ENCODE assay signal across 10 cellular contexts in genomic region chr12:58364389-58365086, GRCh38.
DNase-seq lines count a peak whose midpoint lies in the region; ATAC-seq, FAIRE-seq and TF ChIP-seq lines count a peak whose summit lies in the region.
"Had no signal": no experiment of that assay in that cellular context is flagged by ENCODE, and none has a peak within 500 bp of the region (broad histone marks: within the 10 kb centered on the region; RNA-seq: fewer than 3 reads in every experiment).

No MANE protein-coding gene starts in this region.

- H4K20me1 ChIP-seq in OCI-LY3 (ENCODE audit: insufficient read depth, low read length) = no peaks in the 10 kb centered on the region

- H3K9ac ChIP-seq in OCI-LY3 (ENCODE audit: low read length) = no peak overlapping the region

- TF ChIP-seq CTCF in OCI-LY3 (IDR thresholded peaks at IDR 0.05; ENCODE audit: low read depth, low read length) (no peak), epithelial cell of proximal tubule (conservative IDR thresholded peaks at IDR 0.05; ENCODE audit: low read depth, low read length) (no peak), omental fat pad (IDR thresholded peaks at IDR 0.05) (no peak), D721Med (IDR thresholded peaks at IDR 0.05; ENCODE audit: insufficient read depth, missing control alignments) (no peak)

- no peak overlapping the region for H3K27ac ChIP-seq in OCI-LY3 (ENCODE audit: low read length)

- H3K4me1 ChIP-seq in OCI-LY3 (ENCODE audit: low read length) = peaks cover 11% of the 10 kb centered on the region

- H3K79me2 ChIP-seq in OCI-LY3 (ENCODE audit: low read length) = no peaks in the 10 kb centered on the region

- H3K9me3 ChIP-seq in OCI-LY3 (ENCODE audit: insufficient read depth, low read length) = no peaks in the 10 kb centered on the region

- H3K4me3 ChIP-seq in OCI-LY3 (ENCODE audit: low read length) (no peak overlapping the region), epithelial cell of proximal tubule (ENCODE audit: low read depth, low read length) (no peak overlapping the region)

- FAIRE-seq in D721Med (lab: Jason Lieb, UNC) = no peak

- no peaks in the 10 kb centered on the region for H3K27me3 ChIP-seq in OCI-LY3 (ENCODE audit: low read depth, low read length)

- DNase-seq in ELF-1 (ENCODE audit: low read depth, low spot score) (peak; percentile 36), epithelial cell of proximal tubule (ENCODE audit: low read depth) (peak; percentile 99), omental fat pad (ENCODE audit: low spot score) (no peak), retina (no peak), D721Med (ENCODE audit: insufficient read length, low spot score) (no peak)
- DNase-seq: endodermal cell; stimulated activated CD4-positive, alpha-beta T cell treated with anti-CD3 and anti-CD28 coated beads, Interleukin-15, amount 100 ng/mL, for 24 hours had no signal

- peak; percentile 57 for ATAC-seq in omental fat pad (ENCODE audit: low FRiP score)
- no peak for ATAC-seq in HG02870 (IDR thresholded peaks at IDR 0.05; ENCODE audit: unreplicated experiment)
- no peak for ATAC-seq in HG02798 (IDR thresholded peaks at IDR 0.05; ENCODE audit: poor library complexity, unreplicated experiment)

- H3K36me3 ChIP-seq in OCI-LY3 (replicated peaks; ENCODE audit: low read depth, low read length) = no peaks in the 10 kb centered on the region

- H2AFZ ChIP-seq in OCI-LY3 (ENCODE audit: low read depth, low read length) = no peak overlapping the region

- H3K4me2 ChIP-seq in OCI-LY3 (ENCODE audit: low read length) = 0 out of 2 replicates have a peak overlapping the region, but pooled peaks have one; percentile 11

Comparison
In these comparisons a context has a peak if more than half of its experiments do, and no peak if none do; other contexts are left out.
1. DNase-seq: peak in ELF-1 (single experiment) and epithelial cell of proximal tubule (single experiment); none in omental fat pad (single experiment), retina (single experiment) and D721Med (single experiment).